8 cellular contexts compared by ENCODE assay signal in genomic region chrX:281166-281999, GRCh38. TPM values are rescaled to one million over a fixed set of nuclear protein-coding genes. Genes with fewer than 3 reads are reported as not detected.
DNase-seq lines count a peak whose midpoint lies in the region; ATAC-seq and TF ChIP-seq lines count a peak whose summit lies in the region.

PLCXD1 (plus strand) TSS chrX:281381; CDS start chrX:284188, 2,807 bp downstream.

- H3K9me3 ChIP-seq in HAP-1 (no peaks in the 10 kb centered on the region), hepatocyte (ENCODE audit: low read depth) (no peaks in the 10 kb centered on the region)

- H3K36me3 Mint-ChIP-seq in activated naive CD8-positive, alpha-beta T cell treated with anti-CD3 and anti-CD28 coated beads for 36 hours = peaks cover 15% of the 10 kb centered on the region

- no peaks in the 10 kb centered on the region for H3K9me2 ChIP-seq in hepatocyte (replicated peaks; ENCODE audit: insufficient read depth)

- H3K27me3 ChIP-seq in HAP-1 (ENCODE audit: low read depth) (no peaks in the 10 kb centered on the region), hepatocyte (no peaks in the 10 kb centered on the region)

- H3K4me1 ChIP-seq in HAP-1 (peaks cover 11% of the 10 kb centered on the region), hepatocyte (ENCODE audit: insufficient read depth) (peaks cover 19% of the 10 kb centered on the region)

- H3K4me3 Mint-ChIP-seq in activated naive CD8-positive, alpha-beta T cell treated with anti-CD3 and anti-CD28 coated beads for 36 hours = peak within 1 kb of the TSS; percentile 79

- WGBS in hepatocyte (ENCODE audit: low lambda C conversion rate, missing lambda C conversion rate) = 28% methylated on average over 20 of the region's 25 CpGs

- POLR2A ChIA-PET in AG04449 (lab: Yijun Ruan, JAX) = no interaction called here

- H3K4me1 Mint-ChIP-seq in activated naive CD8-positive, alpha-beta T cell treated with anti-CD3 and anti-CD28 coated beads for 36 hours = peaks cover 22% of the 10 kb centered on the region

- DNase-seq in AG04449 (ENCODE audit: low read depth, low spot score) = no peak
- DNase-seq in HAP-1 (ENCODE audit: low spot score in 2 of 2) = peak; percentile 57 to 84
- DNase-seq in activated naive CD8-positive, alpha-beta T cell treated with anti-CD3 and anti-CD28 coated beads for 36 hours = peak; percentile 31
- peak; percentile 89 for DNase-seq in hepatocyte (ENCODE audit: low spot score)
- no peak for DNase-seq in skeletal muscle cell (ENCODE audit: low read depth)
- no peak for DNase-seq in effector CD4-positive, alpha-beta T cell
- DNase-seq in NCI-H187 (lab: John Stamatoyannopoulos, UW) = no peak

- H3K27ac ChIP-seq in hepatocyte = peak within 1 kb of the TSS; percentile 84

- H4K20me1 ChIP-seq in hepatocyte (ENCODE audit: insufficient read depth, poor library complexity, severe bottlenecking) = peaks cover 10% of the 10 kb centered on the region

- CTCF ChIA-PET in AG04449 (lab: Yijun Ruan, JAX) = no interaction called here

- H3K36me3 ChIP-seq in HAP-1 (replicated peaks) (peaks cover 22% of the 10 kb centered on the region), hepatocyte (replicated peaks; ENCODE audit: insufficient read depth, low read depth) (no peaks in the 10 kb centered on the region)

- peak within 1 kb of the TSS; percentile 78 for H3K4me2 ChIP-seq in hepatocyte

- TF ChIP-seq CTCF in AG04449 (IDR thresholded peaks at IDR 0.05; ENCODE audit: insufficient read depth, low read length, missing control alignments) (no peak), hepatocyte (IDR thresholded peaks at IDR 0.05; ENCODE audit: poor library complexity) (no peak)

- H3K27ac Mint-ChIP-seq in activated naive CD8-positive, alpha-beta T cell treated with anti-CD3 and anti-CD28 coated beads for 36 hours = peak within 1 kb of the TSS; percentile 78

- no peaks in the 10 kb centered on the region for H3K9me3 Mint-ChIP-seq in activated naive CD8-positive, alpha-beta T cell treated with anti-CD3 and anti-CD28 coated beads for 36 hours

- no peak for ATAC-seq in GM19035 (IDR thresholded peaks at IDR 0.05; ENCODE audit: unreplicated experiment)

- H3K27me3 Mint-ChIP-seq in activated naive CD8-positive, alpha-beta T cell treated with anti-CD3 and anti-CD28 coated beads for 36 hours = no peaks in the 10 kb centered on the region

- H3K79me2 ChIP-seq in hepatocyte = peaks cover 43% of the 10 kb centered on the region

- in situ Hi-C loops in HAP-1 (cut with MboI; ENCODE audit: low sequenced_read_pairs) = no loop called here

- no peak within 1 kb of the TSS for H2AFZ ChIP-seq in hepatocyte

- H3K4me3 ChIP-seq in AG04449 (ENCODE audit: low read depth, low read length) = peak within 1 kb of the TSS; percentile 42
- H3K4me3 ChIP-seq in HAP-1 = peak within 1 kb of the TSS; percentile 13
- H3K4me3 ChIP-seq in hepatocyte = peak within 1 kb of the TSS; percentile 57
- H3K4me3 ChIP-seq in skeletal muscle cell (ENCODE audit: low read depth, low read length) = peak within 1 kb of the TSS; percentile 41

RNA-seq across cellular contexts. Expression of gene PLCXD1, which starts in this region (rescaled TPM):
- total RNA-seq in activated naive CD8-positive, alpha-beta T cell treated with anti-CD3 and anti-CD28 coated beads for 36 hours = 10 to 100 TPM; 43.1 to 43.8 TPM
- total RNA-seq in hepatocyte = 34.1 and 40.1 TPM in 2 replicates
- 22.0 and 25.7 TPM in 2 replicates for polyA plus RNA-seq in hepatocyte

Comparison
In these comparisons a context has a peak if more than half of its experiments do, and no peak if none do; other contexts are left out.
1. DNase-seq: peak in HAP-1 (2 of 2), activated naive CD8-positive, alpha-beta T cell treated with anti-CD3 and anti-CD28 coated beads for 36 hours (single experiment) and hepatocyte (single experiment); none in AG04449 (single experiment), skeletal muscle cell (single experiment), effector CD4-positive, alpha-beta T cell (single experiment) and NCI-H187 (0 of 2).
2. Peak in every context shown above with its lines, with median percentiles within 50 percentile points of each other: H3K4me3 ChIP-seq.